Comparison of ENCODE assay signal across 1 cellular context in the genomic region with DNA sequence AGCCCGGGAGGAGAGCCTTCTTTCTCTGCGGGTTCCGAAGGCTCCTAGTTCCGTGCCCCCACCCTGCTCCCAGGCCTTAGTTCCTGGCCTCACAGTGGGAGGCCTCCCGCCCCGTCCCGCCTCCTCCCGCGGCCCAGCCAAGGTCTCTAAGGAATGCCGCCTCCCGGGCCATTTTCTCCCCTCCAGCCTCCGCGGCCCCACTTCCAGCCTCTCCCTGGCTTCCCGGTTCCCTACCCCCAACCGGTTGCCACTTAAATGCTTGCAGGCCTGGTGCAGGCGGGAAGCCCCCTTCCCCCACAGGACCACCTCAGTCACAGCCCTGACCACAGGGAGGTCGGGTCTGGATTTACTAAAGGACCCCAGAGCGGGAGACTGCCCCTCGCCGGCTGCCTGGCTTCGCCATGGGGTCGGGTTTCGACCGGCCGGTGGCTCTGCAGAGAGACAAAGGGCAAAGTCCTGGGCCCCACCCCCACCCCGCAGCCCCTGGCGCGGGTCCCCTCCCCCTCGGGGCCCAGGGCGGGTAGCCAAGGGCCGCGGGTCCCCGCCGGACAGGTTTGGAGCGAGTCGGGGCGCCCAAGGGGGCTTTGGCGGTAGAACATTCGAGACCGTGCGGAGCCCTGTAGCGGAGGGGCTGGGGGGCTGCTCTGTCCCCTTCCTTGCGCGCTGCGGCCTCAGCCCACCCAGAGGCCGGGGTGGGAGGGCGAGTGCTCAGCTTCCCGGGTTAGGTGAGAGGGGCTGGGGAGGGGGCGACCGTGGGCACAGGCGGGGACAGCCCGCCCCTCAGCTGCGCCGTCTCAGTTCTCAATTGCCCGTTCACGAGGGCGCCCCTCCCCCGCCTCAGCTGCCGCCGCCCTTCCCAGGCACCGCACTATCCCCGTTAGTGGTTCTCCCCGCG.
A peak's percentile ranks its signal among the peaks of the same experiment; 100 is the strongest.
TF ChIP-seq lines count a peak whose summit lies in the region.

No MANE protein-coding gene starts in this region.

TF ChIP-seq in HepG2, 621 proteins besides CTCF, POLR2A, EP300 and RAD21 (continued from another document and continues in another):
- TF ChIP-seq, protein P1, sequence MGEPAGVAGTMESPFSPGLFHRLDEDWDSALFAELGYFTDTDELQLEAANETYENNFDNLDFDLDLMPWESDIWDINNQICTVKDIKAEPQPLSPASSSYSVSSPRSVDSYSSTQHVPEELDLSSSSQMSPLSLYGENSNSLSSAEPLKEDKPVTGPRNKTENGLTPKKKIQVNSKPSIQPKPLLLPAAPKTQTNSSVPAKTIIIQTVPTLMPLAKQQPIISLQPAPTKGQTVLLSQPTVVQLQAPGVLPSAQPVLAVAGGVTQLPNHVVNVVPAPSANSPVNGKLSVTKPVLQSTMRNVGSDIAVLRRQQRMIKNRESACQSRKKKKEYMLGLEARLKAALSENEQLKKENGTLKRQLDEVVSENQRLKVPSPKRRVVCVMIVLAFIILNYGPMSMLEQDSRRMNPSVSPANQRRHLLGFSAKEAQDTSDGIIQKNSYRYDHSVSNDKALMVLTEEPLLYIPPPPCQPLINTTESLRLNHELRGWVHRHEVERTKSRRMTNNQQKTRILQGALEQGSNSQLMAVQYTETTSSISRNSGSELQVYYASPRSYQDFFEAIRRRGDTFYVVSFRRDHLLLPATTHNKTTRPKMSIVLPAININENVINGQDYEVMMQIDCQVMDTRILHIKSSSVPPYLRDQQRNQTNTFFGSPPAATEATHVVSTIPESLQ (CRISPR knock-in tag; conservative IDR thresholded peaks at IDR 0.05), result no peak
- TF ChIP-seq, protein P2, sequence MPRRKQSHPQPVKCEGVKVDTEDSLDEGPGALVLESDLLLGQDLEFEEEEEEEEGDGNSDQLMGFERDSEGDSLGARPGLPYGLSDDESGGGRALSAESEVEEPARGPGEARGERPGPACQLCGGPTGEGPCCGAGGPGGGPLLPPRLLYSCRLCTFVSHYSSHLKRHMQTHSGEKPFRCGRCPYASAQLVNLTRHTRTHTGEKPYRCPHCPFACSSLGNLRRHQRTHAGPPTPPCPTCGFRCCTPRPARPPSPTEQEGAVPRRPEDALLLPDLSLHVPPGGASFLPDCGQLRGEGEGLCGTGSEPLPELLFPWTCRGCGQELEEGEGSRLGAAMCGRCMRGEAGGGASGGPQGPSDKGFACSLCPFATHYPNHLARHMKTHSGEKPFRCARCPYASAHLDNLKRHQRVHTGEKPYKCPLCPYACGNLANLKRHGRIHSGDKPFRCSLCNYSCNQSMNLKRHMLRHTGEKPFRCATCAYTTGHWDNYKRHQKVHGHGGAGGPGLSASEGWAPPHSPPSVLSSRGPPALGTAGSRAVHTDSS (CRISPR knock-in tag; conservative IDR thresholded peaks at IDR 0.05), result no peak
- TF ChIP-seq ZNF577 (CRISPR knock-in tag; IDR thresholded peaks at IDR 0.05; ENCODE audit: borderline replicate concordance, low read depth) (no peak), SRY (CRISPR knock-in tag; IDR thresholded peaks at IDR 0.05) (peak; percentile 30; the same call in 1 of the 2 replicates), MTA1 (CRISPR knock-in tag; IDR thresholded peaks at IDR 0.05; ENCODE audit: borderline replicate concordance) (0 out of 2 replicates have a peak, but pooled peaks have one; percentile 67), ZNF235 (CRISPR knock-in tag; IDR thresholded peaks at IDR 0.05; ENCODE audit: borderline replicate concordance) (0 out of 2 replicates have a peak, but pooled peaks have one; percentile 48), DR1 (CRISPR knock-in tag; IDR thresholded peaks at IDR 0.05) (no peak), ZNF883 (CRISPR knock-in tag; IDR thresholded peaks at IDR 0.05; ENCODE audit: not compliant biosample characterization) (no peak), ARHGAP35 (CRISPR knock-in tag; IDR thresholded peaks at IDR 0.05; ENCODE audit: borderline replicate concordance) (no peak; the same call in 1 of the 2 replicates), CAMTA2 (CRISPR knock-in tag; IDR thresholded peaks at IDR 0.05; ENCODE audit: borderline replicate concordance) (peak; percentile 63; the same call in 1 of the 2 replicates), AHR (CRISPR knock-in tag; IDR thresholded peaks at IDR 0.05) (no peak), NCOR1 (IDR thresholded peaks at IDR 0.05; ENCODE audit: borderline replicate concordance, low read length) (peak; percentile 48), HNF4G (IDR thresholded peaks at IDR 0.05; ENCODE audit: borderline replicate concordance, low read depth, low read length) (peak; percentile 81), HNF4G (CRISPR knock-in tag; IDR thresholded peaks at IDR 0.05; ENCODE audit: borderline replicate concordance, low read depth) (0 out of 2 replicates have a peak, but pooled peaks have one; percentile 22), MED13 (CRISPR knock-in tag; IDR thresholded peaks at IDR 0.05) (peak; percentile 33; the same call in 1 of the 2 replicates), TAF1 (CRISPR knock-in tag; IDR thresholded peaks at IDR 0.05) (peak; percentile 33; the same call in 1 of the 2 replicates), MZF1 (CRISPR knock-in tag; IDR thresholded peaks at IDR 0.05; ENCODE audit: borderline replicate concordance) (no peak), HNRNPH1 (optimal IDR thresholded peaks at IDR 0.05; ENCODE audit: low read depth, low read length) (no peak), YEATS4 (CRISPR knock-in tag; IDR thresholded peaks at IDR 0.05; ENCODE audit: borderline replicate concordance) (peak; percentile 23; the same call in 1 of the 2 replicates), TEAD3 (CRISPR knock-in tag; optimal IDR thresholded peaks at IDR 0.05; ENCODE audit: borderline replicate concordance) (peak; percentile 35), ZNF333 (CRISPR knock-in tag; IDR thresholded peaks at IDR 0.05; ENCODE audit: borderline replicate concordance) (peak; percentile 92; the same call in 1 of the 2 replicates), PITX1 (CRISPR knock-in tag; IDR thresholded peaks at IDR 0.05) (peak; percentile 17; the same call in 1 of the 2 replicates), RNF2 (conservative IDR thresholded peaks at IDR 0.05; ENCODE audit: low read depth) (no peak)
- TF ChIP-seq, protein P3, sequence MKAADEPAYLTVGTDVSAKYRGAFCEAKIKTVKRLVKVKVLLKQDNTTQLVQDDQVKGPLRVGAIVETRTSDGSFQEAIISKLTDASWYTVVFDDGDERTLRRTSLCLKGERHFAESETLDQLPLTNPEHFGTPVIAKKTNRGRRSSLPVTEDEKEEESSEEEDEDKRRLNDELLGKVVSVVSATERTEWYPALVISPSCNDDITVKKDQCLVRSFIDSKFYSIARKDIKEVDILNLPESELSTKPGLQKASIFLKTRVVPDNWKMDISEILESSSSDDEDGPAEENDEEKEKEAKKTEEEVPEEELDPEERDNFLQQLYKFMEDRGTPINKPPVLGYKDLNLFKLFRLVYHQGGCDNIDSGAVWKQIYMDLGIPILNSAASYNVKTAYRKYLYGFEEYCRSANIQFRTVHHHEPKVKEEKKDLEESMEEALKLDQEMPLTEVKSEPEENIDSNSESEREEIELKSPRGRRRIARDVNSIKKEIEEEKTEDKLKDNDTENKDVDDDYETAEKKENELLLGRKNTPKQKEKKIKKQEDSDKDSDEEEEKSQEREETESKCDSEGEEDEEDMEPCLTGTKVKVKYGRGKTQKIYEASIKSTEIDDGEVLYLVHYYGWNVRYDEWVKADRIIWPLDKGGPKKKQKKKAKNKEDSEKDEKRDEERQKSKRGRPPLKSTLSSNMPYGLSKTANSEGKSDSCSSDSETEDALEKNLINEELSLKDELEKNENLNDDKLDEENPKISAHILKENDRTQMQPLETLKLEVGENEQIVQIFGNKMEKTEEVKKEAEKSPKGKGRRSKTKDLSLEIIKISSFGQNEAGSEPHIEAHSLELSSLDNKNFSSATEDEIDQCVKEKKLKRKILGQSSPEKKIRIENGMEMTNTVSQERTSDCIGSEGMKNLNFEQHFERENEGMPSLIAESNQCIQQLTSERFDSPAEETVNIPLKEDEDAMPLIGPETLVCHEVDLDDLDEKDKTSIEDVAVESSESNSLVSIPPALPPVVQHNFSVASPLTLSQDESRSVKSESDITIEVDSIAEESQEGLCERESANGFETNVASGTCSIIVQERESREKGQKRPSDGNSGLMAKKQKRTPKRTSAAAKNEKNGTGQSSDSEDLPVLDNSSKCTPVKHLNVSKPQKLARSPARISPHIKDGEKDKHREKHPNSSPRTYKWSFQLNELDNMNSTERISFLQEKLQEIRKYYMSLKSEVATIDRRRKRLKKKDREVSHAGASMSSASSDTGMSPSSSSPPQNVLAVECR (CRISPR knock-in tag; IDR thresholded peaks at IDR 0.05; ENCODE audit: borderline replicate concordance), result peak; percentile 15; the same call in 1 of the 2 replicates
- TF ChIP-seq, protein P4, sequence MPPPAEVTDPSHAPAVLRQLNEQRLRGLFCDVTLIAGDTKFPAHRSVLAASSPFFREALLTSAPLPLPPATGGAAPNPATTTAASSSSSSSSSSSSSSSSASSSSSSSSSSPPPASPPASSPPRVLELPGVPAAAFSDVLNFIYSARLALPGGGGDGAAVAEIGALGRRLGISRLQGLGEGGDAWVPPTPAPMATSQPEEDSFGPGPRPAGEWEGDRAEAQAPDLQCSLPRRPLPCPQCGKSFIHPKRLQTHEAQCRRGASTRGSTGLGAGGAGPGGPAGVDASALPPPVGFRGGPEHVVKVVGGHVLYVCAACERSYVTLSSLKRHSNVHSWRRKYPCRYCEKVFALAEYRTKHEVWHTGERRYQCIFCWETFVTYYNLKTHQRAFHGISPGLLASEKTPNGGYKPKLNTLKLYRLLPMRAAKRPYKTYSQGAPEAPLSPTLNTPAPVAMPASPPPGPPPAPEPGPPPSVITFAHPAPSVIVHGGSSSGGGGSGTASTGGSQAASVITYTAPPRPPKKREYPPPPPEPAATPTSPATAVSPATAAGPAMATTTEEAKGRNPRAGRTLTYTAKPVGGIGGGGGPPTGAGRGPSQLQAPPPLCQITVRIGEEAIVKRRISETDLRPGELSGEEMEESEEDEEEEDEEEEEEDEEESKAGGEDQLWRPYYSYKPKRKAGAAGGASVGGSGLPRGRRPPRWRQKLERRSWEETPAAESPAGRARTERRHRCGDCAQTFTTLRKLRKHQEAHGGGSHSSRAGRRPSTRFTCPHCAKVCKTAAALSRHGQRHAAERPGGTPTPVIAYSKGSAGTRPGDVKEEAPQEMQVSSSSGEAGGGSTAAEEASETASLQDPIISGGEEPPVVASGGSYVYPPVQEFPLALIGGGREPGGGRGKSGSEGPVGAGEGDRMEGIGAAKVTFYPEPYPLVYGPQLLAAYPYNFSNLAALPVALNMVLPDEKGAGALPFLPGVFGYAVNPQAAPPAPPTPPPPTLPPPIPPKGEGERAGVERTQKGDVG (CRISPR knock-in tag; IDR thresholded peaks at IDR 0.05; ENCODE audit: borderline replicate concordance), result peak; percentile 74
- TF ChIP-seq, protein P5, sequence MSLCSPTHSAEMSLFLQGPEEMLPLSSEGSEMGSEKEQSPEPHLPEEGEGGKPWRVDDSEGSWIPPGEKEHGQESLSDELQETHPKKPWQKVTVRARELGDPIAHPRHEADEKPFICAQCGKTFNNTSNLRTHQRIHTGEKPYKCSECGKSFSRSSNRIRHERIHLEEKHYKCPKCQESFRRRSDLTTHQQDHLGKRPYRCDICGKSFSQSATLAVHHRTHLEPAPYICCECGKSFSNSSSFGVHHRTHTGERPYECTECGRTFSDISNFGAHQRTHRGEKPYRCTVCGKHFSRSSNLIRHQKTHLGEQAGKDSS (CRISPR knock-in tag; IDR thresholded peaks at IDR 0.05; ENCODE audit: borderline replicate concordance, low read depth), result 0 out of 2 replicates have a peak, but pooled peaks have one; percentile 7
- TF ChIP-seq, protein P6, sequence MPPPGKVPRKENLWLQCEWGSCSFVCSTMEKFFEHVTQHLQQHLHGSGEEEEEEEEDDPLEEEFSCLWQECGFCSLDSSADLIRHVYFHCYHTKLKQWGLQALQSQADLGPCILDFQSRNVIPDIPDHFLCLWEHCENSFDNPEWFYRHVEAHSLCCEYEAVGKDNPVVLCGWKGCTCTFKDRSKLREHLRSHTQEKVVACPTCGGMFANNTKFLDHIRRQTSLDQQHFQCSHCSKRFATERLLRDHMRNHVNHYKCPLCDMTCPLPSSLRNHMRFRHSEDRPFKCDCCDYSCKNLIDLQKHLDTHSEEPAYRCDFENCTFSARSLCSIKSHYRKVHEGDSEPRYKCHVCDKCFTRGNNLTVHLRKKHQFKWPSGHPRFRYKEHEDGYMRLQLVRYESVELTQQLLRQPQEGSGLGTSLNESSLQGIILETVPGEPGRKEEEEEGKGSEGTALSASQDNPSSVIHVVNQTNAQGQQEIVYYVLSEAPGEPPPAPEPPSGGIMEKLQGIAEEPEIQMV (CRISPR knock-in tag; IDR thresholded peaks at IDR 0.05; ENCODE audit: low read depth), result 0 out of 2 replicates have a peak, but pooled peaks have one; percentile 16
- TF ChIP-seq, protein P7, sequence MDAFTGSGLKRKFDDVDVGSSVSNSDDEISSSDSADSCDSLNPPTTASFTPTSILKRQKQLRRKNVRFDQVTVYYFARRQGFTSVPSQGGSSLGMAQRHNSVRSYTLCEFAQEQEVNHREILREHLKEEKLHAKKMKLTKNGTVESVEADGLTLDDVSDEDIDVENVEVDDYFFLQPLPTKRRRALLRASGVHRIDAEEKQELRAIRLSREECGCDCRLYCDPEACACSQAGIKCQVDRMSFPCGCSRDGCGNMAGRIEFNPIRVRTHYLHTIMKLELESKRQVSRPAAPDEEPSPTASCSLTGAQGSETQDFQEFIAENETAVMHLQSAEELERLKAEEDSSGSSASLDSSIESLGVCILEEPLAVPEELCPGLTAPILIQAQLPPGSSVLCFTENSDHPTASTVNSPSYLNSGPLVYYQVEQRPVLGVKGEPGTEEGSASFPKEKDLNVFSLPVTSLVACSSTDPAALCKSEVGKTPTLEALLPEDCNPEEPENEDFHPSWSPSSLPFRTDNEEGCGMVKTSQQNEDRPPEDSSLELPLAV (CRISPR knock-in tag; conservative IDR thresholded peaks at IDR 0.05; ENCODE audit: low read depth), result no peak
- TF ChIP-seq, protein P8, sequence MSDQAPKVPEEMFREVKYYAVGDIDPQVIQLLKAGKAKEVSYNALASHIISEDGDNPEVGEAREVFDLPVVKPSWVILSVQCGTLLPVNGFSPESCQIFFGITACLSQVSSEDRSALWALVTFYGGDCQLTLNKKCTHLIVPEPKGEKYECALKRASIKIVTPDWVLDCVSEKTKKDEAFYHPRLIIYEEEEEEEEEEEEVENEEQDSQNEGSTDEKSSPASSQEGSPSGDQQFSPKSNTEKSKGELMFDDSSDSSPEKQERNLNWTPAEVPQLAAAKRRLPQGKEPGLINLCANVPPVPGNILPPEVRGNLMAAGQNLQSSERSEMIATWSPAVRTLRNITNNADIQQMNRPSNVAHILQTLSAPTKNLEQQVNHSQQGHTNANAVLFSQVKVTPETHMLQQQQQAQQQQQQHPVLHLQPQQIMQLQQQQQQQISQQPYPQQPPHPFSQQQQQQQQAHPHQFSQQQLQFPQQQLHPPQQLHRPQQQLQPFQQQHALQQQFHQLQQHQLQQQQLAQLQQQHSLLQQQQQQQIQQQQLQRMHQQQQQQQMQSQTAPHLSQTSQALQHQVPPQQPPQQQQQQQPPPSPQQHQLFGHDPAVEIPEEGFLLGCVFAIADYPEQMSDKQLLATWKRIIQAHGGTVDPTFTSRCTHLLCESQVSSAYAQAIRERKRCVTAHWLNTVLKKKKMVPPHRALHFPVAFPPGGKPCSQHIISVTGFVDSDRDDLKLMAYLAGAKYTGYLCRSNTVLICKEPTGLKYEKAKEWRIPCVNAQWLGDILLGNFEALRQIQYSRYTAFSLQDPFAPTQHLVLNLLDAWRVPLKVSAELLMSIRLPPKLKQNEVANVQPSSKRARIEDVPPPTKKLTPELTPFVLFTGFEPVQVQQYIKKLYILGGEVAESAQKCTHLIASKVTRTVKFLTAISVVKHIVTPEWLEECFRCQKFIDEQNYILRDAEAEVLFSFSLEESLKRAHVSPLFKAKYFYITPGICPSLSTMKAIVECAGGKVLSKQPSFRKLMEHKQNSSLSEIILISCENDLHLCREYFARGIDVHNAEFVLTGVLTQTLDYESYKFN (CRISPR knock-in tag; conservative IDR thresholded peaks at IDR 0.05), result peak; percentile 79
- TF ChIP-seq, protein P9, sequence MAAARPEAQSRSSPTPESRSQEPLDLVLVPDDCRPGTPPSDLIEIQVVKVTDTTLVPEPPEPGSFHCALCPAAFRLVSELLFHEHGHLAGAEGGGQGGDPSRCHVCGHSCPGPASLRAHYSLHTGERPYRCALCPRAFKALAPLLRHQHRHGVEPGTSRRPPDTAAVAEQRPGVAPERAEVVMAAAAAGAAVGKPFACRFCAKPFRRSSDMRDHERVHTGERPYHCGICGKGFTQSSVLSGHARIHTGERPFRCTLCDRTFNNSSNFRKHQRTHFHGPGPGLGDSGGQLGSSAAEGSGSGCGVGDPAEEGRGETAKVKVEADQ (CRISPR knock-in tag; IDR thresholded peaks at IDR 0.05; ENCODE audit: borderline replicate concordance), result no peak
